ENCODE assay signal across 8 cellular contexts in genomic region chr9:105557804-105558610, GRCh38. TPM values are rescaled to one million over a fixed set of nuclear protein-coding genes. Genes with fewer than 3 reads are reported as not detected.
DNase-seq lines count a peak whose midpoint lies in the region; ATAC-seq, FAIRE-seq and TF ChIP-seq lines count a peak whose summit lies in the region.

FKTN (plus strand) TSS chr9:105558131; CDS start chr9:105575033, 16,902 bp downstream.

- no peak for TF ChIP-seq EP300 in Ishikawa (IDR thresholded peaks at IDR 0.05; ENCODE audit: borderline replicate concordance)

- no peaks in the 10 kb centered on the region for H3K27me3 Mint-ChIP-seq in activated T-cell treated with anti-CD3 and anti-CD28 coated beads, Interleukin-2, amount 50 U/mL, for 72 hours (ENCODE audit: low read depth)
- H3K27me3 Mint-ChIP-seq in naive thymus-derived CD4-positive, alpha-beta T cell, result no peaks in the 10 kb centered on the region
- H3K27me3 Mint-ChIP-seq in stimulated activated naive B cell treated with anti-CD40 and anti-IgM and Interleukin-4, amounts not matched to agents 10 μg/mL and 1 μg/mL and 100 μg/mL, for 72 hours, result no peaks in the 10 kb centered on the region

- peak within 1 kb of the TSS; percentile 55 for H3K27ac Mint-ChIP-seq in activated T-cell treated with anti-CD3 and anti-CD28 coated beads, Interleukin-2, amount 50 U/mL, for 72 hours
- peak within 1 kb of the TSS; percentile 66 to 92 (median 86) for H3K27ac Mint-ChIP-seq in naive thymus-derived CD4-positive, alpha-beta T cell
- peak within 1 kb of the TSS; percentile 86 for H3K27ac Mint-ChIP-seq in stimulated activated naive B cell treated with anti-CD40 and anti-IgM and Interleukin-4, amounts not matched to agents 10 μg/mL and 1 μg/mL and 100 μg/mL, for 72 hours

- FAIRE-seq in RCC 7860 (lab: Jason Lieb, UNC), result peak; percentile 49

- TF ChIP-seq RAD21 in Ishikawa (IDR thresholded peaks at IDR 0.05; ENCODE audit: low read depth), result no peak

- peak within 1 kb of the TSS; percentile 95 for H3K4me3 ChIP-seq in naive thymus-derived CD4-positive, alpha-beta T cell (ENCODE audit: low read length)

- peak; percentile 94 for ATAC-seq in GM21619 (IDR thresholded peaks at IDR 0.05; ENCODE audit: unreplicated experiment)
- ATAC-seq in activated T-cell treated with anti-CD3 and anti-CD28 coated beads, Interleukin-2, amount 50 U/mL, for 72 hours (replicated peaks in 1 of 2), result peak; percentile 98
- peak; percentile 98 for ATAC-seq in naive thymus-derived CD4-positive, alpha-beta T cell
- ATAC-seq in stimulated activated naive B cell treated with anti-CD40 and anti-IgM and Interleukin-4, amounts not matched to agents 10 μg/mL and 1 μg/mL and 100 μg/mL, for 72 hours (replicated peaks), result peak; percentile 97

- no peaks in the 10 kb centered on the region for H3K27me3 ChIP-seq in naive thymus-derived CD4-positive, alpha-beta T cell (ENCODE audit: control insufficient read depth in 2 of 2, insufficient read depth in 2 of 2, low read length in 2 of 2)

- peaks cover 0 to 6% (median 0%) of the 10 kb centered on the region in 3 experiments for H3K9me3 ChIP-seq in naive thymus-derived CD4-positive, alpha-beta T cell (ENCODE audit: control insufficient read depth in 2 of 3, low read length in 3 of 3)

- CTCF ChIA-PET in naive thymus-derived CD4-positive, alpha-beta T cell (lab: Charles Lee), result no interaction called here

- peaks cover 0 to 10% (median 0%) of the 10 kb centered on the region in 3 experiments for H3K36me3 ChIP-seq in naive thymus-derived CD4-positive, alpha-beta T cell (ENCODE audit: control insufficient read depth in 2 of 3, insufficient read depth in 3 of 3, low read length in 3 of 3)

- peak within 1 kb of the TSS; percentile 87 to 90 for H3K4me3 Mint-ChIP-seq in activated T-cell treated with anti-CD3 and anti-CD28 coated beads, Interleukin-2, amount 50 U/mL, for 72 hours
- H3K4me3 Mint-ChIP-seq in naive thymus-derived CD4-positive, alpha-beta T cell, result peak within 1 kb of the TSS; percentile 90 to 96 (median 94)
- H3K4me3 Mint-ChIP-seq in stimulated activated naive B cell treated with anti-CD40 and anti-IgM and Interleukin-4, amounts not matched to agents 10 μg/mL and 1 μg/mL and 100 μg/mL, for 72 hours, result peak within 1 kb of the TSS; percentile 86 to 94

- peaks cover 0 to 6% of the 10 kb centered on the region in 2 donors for H3K4me1 ChIP-seq in naive thymus-derived CD4-positive, alpha-beta T cell (ENCODE audit: control insufficient read depth in 2 of 2, insufficient read depth in 2 of 2, low read length in 2 of 2)

- intact Hi-C loops in naive thymus-derived CD4-positive, alpha-beta T cell (cut with micrococcal nuclease), result loop anchor here (1.0 to 10.0 kb wide), 11 partner anchors 29 to 1463 kb away; partner anchors contain the start of genes FSD1L (in 2 of the 2), NIPSNAP3A (in 2 of the 2), SLC44A1 (in 2 of the 2) and SMC2 (in 2 of the 2)

- peaks cover 19% of the 10 kb centered on the region for H3K4me1 Mint-ChIP-seq in activated T-cell treated with anti-CD3 and anti-CD28 coated beads, Interleukin-2, amount 50 U/mL, for 72 hours (ENCODE audit: low read depth)
- H3K4me1 Mint-ChIP-seq in naive thymus-derived CD4-positive, alpha-beta T cell, result peaks cover 11 to 37% (median 20%) of the 10 kb centered on the region in 7 donors
- H3K4me1 Mint-ChIP-seq in stimulated activated naive B cell treated with anti-CD40 and anti-IgM and Interleukin-4, amounts not matched to agents 10 μg/mL and 1 μg/mL and 100 μg/mL, for 72 hours, result peaks cover 12 to 16% of the 10 kb centered on the region in 2 donors

- peaks cover 3 to 9% of the 10 kb centered on the region in 2 donors for H3K9me3 Mint-ChIP-seq in activated T-cell treated with anti-CD3 and anti-CD28 coated beads, Interleukin-2, amount 50 U/mL, for 72 hours
- peaks cover 0 to 22% (median 14%) of the 10 kb centered on the region in 11 donors for H3K9me3 Mint-ChIP-seq in naive thymus-derived CD4-positive, alpha-beta T cell
- peaks cover 4 to 11% of the 10 kb centered on the region in 2 donors for H3K9me3 Mint-ChIP-seq in stimulated activated naive B cell treated with anti-CD40 and anti-IgM and Interleukin-4, amounts not matched to agents 10 μg/mL and 1 μg/mL and 100 μg/mL, for 72 hours

- POLR2A ChIA-PET in naive thymus-derived CD4-positive, alpha-beta T cell (lab: Charles Lee), result no interaction called here

- H3K36me3 Mint-ChIP-seq in activated T-cell treated with anti-CD3 and anti-CD28 coated beads, Interleukin-2, amount 50 U/mL, for 72 hours (ENCODE audit: insufficient read depth in 2 of 2), result peaks cover 15 to 27% of the 10 kb centered on the region in 2 donors
- H3K36me3 Mint-ChIP-seq in naive thymus-derived CD4-positive, alpha-beta T cell, result peaks cover 9 to 31% (median 29%) of the 10 kb centered on the region in 5 donors
- H3K36me3 Mint-ChIP-seq in stimulated activated naive B cell treated with anti-CD40 and anti-IgM and Interleukin-4, amounts not matched to agents 10 μg/mL and 1 μg/mL and 100 μg/mL, for 72 hours, result peaks cover 17 to 28% of the 10 kb centered on the region in 2 donors

- peak; percentile 22 for DNase-seq in DMS79 (lab: John Stamatoyannopoulos, UW)
- DNase-seq in RCC 7860 (ENCODE audit: low spot score), result peak; percentile 79
- peak; percentile 81 to 85 for DNase-seq in activated T-cell treated with anti-CD3 and anti-CD28 coated beads, Interleukin-2, amount 50 U/mL, for 72 hours
- DNase-seq in fibroblast of gingiva (ENCODE audit: low read depth), result peak; percentile 85
- DNase-seq in naive thymus-derived CD4-positive, alpha-beta T cell, result peak; percentile 58 to 85 (median 83)
- peak; percentile 76 for DNase-seq in stimulated activated naive B cell treated with anti-CD40 and anti-IgM and Interleukin-4, amounts not matched to agents 10 μg/mL and 1 μg/mL and 100 μg/mL, for 72 hours

- H3K27ac ChIP-seq in naive thymus-derived CD4-positive, alpha-beta T cell (ENCODE audit: low read depth, low read length), result peak within 1 kb of the TSS; percentile 61

TF ChIP-seq in Ishikawa, 13 proteins besides CTCF, POLR2A, EP300 and RAD21:
- TF ChIP-seq REST (IDR thresholded peaks at IDR 0.05; ENCODE audit: low read depth) (peak; percentile 34; the same call in 1 of the 2 replicates), CREB1 (IDR thresholded peaks at IDR 0.05; ENCODE audit: low read depth) (no peak), TCF12 (IDR thresholded peaks at IDR 0.05; ENCODE audit: low read depth) (peak; percentile 41; the same call in 1 of the 2 replicates), YY1 (IDR thresholded peaks at IDR 0.05; ENCODE audit: low read depth) (0 out of 2 replicates have a peak, but pooled peaks have one; percentile 14), ZBTB7A (IDR thresholded peaks at IDR 0.05; ENCODE audit: low read depth) (0 out of 2 replicates have a peak, but pooled peaks have one; percentile 26), CEBPB (IDR thresholded peaks at IDR 0.05) (no peak; the same call in 1 of the 2 replicates), NFIC (IDR thresholded peaks at IDR 0.05) (peak; percentile 53), MAX (IDR thresholded peaks at IDR 0.05) (peak; percentile 38; the same call in 1 of the 2 replicates), TAF1 (IDR thresholded peaks at IDR 0.05; ENCODE audit: low read depth) (peak; percentile 89)

RNA-seq across cellular contexts. Expression of gene FKTN, which starts in this region (rescaled TPM):
- total RNA-seq in activated T-cell treated with anti-CD3 and anti-CD28 coated beads, Interleukin-2, amount 50 U/mL, for 72 hours, result 10 to 100 TPM; 18.1 to 24.0 TPM
- total RNA-seq in naive thymus-derived CD4-positive, alpha-beta T cell, result 10 to 100 TPM in 3 of 5 experiments, 1 to 10 TPM in 2; 8.0 to 15.5 (median 10.8) TPM
- polyA plus RNA-seq in naive thymus-derived CD4-positive, alpha-beta T cell, result 1 to 10 TPM; 1.2 to 3.3 TPM

Comparison
In these comparisons a context has a peak if more than half of its experiments do, and no peak if none do; other contexts are left out.
1. Peak in every context shown above with its lines: DNase-seq, ATAC-seq, H3K4me3 ChIP-seq and H3K27ac ChIP-seq.
2. DNase-seq: peak in every context shown above with its lines; median percentile 85 in fibroblast of gingiva; 83 in activated T-cell treated with anti-CD3 and anti-CD28 coated beads, Interleukin-2, amount 50 U/mL, for 72 hours; 83 in naive thymus-derived CD4-positive, alpha-beta T cell; 79 in RCC 7860; 76 in stimulated activated naive B cell treated with anti-CD40 and anti-IgM and Interleukin-4, amounts not matched to agents 10 μg/mL and 1 μg/mL and 100 μg/mL, for 72 hours; 22 in DMS79.